Comparison of ENCODE assay signal across 14 cellular contexts in genomic region chr6:118122801-118123200, GRCh38.
"Had no signal": no experiment of that assay in that cellular context is flagged by ENCODE, and none has a peak within 500 bp of the region (broad histone marks: within the 10 kb centered on the region; RNA-seq: fewer than 3 reads in every experiment).

No MANE protein-coding gene starts in this region.

- DNase-seq: activated B cell treated with CpG ODN at 0.5 μM for 24 hours; activated CD4-positive, alpha-beta T cell treated with anti-CD3 and anti-CD28 coated beads, Interleukin-2, amount 10 ng/mL, durations not matched to agents 24 days and 14 days; activated CD8-positive, alpha-beta memory T cell treated with anti-CD3 and anti-CD28 coated beads, Interleukin-2, amount 50 U/mL, for 48 hours; activated gamma-delta T cell treated with Interleukin-2 at 50 U/mL for 16 hours; activated T-cell treated with anti-CD3 and anti-CD28 coated beads, Interleukin-2, amount 50 U/mL, for 72 hours; brain microvascular endothelial cell; cortex of kidney; effector CD4-positive, alpha-beta T cell; kidney glomerular epithelial cell; mesendoderm; natural killer cell; sigmoid colon; spleen; stimulated activated naive CD8-positive, alpha-beta T cell treated with anti-CD3 and anti-CD28 coated beads, Interleukin-15, amount 100 ng/mL, for 72 hours had no signal

- ATAC-seq: natural killer cell had no signal
